19 cellular contexts compared by ENCODE assay signal in genomic region chr6:158786645-158787304, GRCh38. TPM values are rescaled to one million over a fixed set of nuclear protein-coding genes. Genes with fewer than 3 reads are reported as not detected.
A peak's percentile ranks its signal among the peaks of the same experiment; 100 is the strongest.
DNase-seq lines count a peak whose midpoint lies in the region; ATAC-seq and TF ChIP-seq lines count a peak whose summit lies in the region.
"Had no signal": no experiment of that assay in that cellular context is flagged by ENCODE, and none has a peak within 500 bp of the region (broad histone marks: within the 10 kb centered on the region; RNA-seq: fewer than 3 reads in every experiment).

No MANE protein-coding gene starts in this region.

- H3K27ac ChIP-seq in CD8-positive, alpha-beta T cell (ENCODE audit: low read depth, low read length) = no peak overlapping the region
- H3K27ac ChIP-seq: thoracic aorta had no signal

- peaks cover 56% of the 10 kb centered on the region for H3K36me3 ChIP-seq in CD8-positive, alpha-beta T cell (ENCODE audit: insufficient read depth, low read length)

- no peaks in the 10 kb centered on the region for H3K27me3 Mint-ChIP-seq in CD8-positive, alpha-beta T cell (ENCODE audit: low read depth)
- peaks cover 5% of the 10 kb centered on the region for H3K27me3 Mint-ChIP-seq in endothelial cell (ENCODE audit: unreplicated experiment)
- H3K27me3 Mint-ChIP-seq in naive thymus-derived CD8-positive, alpha-beta T cell = no peaks in the 10 kb centered on the region

- peaks cover 60% of the 10 kb centered on the region for H3K4me1 Mint-ChIP-seq in CD8-positive, alpha-beta T cell (ENCODE audit: low read depth)
- peaks cover 38% of the 10 kb centered on the region for H3K4me1 Mint-ChIP-seq in endothelial cell (ENCODE audit: unreplicated experiment)
- peaks cover 27 to 75% (median 56%) of the 10 kb centered on the region in 4 donors for H3K4me1 Mint-ChIP-seq in naive thymus-derived CD8-positive, alpha-beta T cell

- in situ Hi-C loops in GM13977 (cut with MboI; ENCODE audit: low pct_unique_long_range_greater_than_20kb, low sequenced_read_pairs, unreplicated experiment) = no loop called here

- peaks cover 31% of the 10 kb centered on the region for H3K4me1 ChIP-seq in CD8-positive, alpha-beta T cell (ENCODE audit: insufficient read depth, low read length)

- POLR2A ChIA-PET in CD8-positive, alpha-beta T cell (lab: Charles Lee) = interaction anchor here (0.7 to 1.4 kb wide), 2 partner anchors 11 to 96 kb away, joined by 4 read pairs; no protein-coding TSS in a partner anchor
- POLR2A ChIA-PET in naive thymus-derived CD8-positive, alpha-beta T cell (lab: Charles Lee) = interaction anchor here (1.9 to 5.1 kb wide), 2 partner anchors 11 to 82 kb away, joined by 6 to 48 read pairs; no protein-coding TSS in a partner anchor

- H3K27me3 ChIP-seq in CD8-positive, alpha-beta T cell (ENCODE audit: insufficient read depth, low read length) = no peaks in the 10 kb centered on the region

- no peak for TF ChIP-seq CTCF in CD8-positive, alpha-beta T cell (IDR thresholded peaks at IDR 0.05)
- no peak for TF ChIP-seq CTCF in LNCaP clone FGC (IDR thresholded peaks at IDR 0.05; ENCODE audit: control insufficient read depth, extremely low read depth, insufficient read depth)
- TF ChIP-seq CTCF in endothelial cell (IDR thresholded peaks at IDR 0.05; ENCODE audit: unreplicated experiment) = no peak
- TF ChIP-seq CTCF in GM13977 (IDR thresholded peaks at IDR 0.05; ENCODE audit: extremely low read depth, insufficient read depth, missing control alignments) = no peak
- no peak for TF ChIP-seq CTCF in GM10266 (IDR thresholded peaks at IDR 0.05; ENCODE audit: control insufficient read depth, insufficient read depth, low read depth, missing control alignments)
- no peak for TF ChIP-seq CTCF in foreskin fibroblast (IDR thresholded peaks at IDR 0.05; ENCODE audit: low read depth, low read length)

- CTCF ChIA-PET in CD8-positive, alpha-beta T cell (lab: Charles Lee) = interaction anchor here (0.6 to 9.8 kb wide), 6 partner anchors 9 to 186 kb away, joined by 3 to 79 read pairs (median 4); no protein-coding TSS in a partner anchor

- DNase-seq in CD8-positive, alpha-beta T cell = no peak
- DNase-seq in LNCaP clone FGC (ENCODE audit: low read depth) (peak; percentile 75), endothelial cell (ENCODE audit: low spot score) (no peak), GM13977 (ENCODE audit: low spot score) (no peak), GM10266 (ENCODE audit: extremely low spot score) (no peak), foreskin fibroblast (no peak)
- no peak for DNase-seq in naive thymus-derived CD8-positive, alpha-beta T cell
- DNase-seq: activated CD4-positive, alpha-beta T cell treated with anti-CD3 and anti-CD28 coated beads, Interleukin-2, amount 50 U/mL, for 4 hours; AML-193; foreskin melanocyte; GDM1; NCI-H2081 treated with DMSO at 0.1 percent for 48 hours; NCI-H526 treated with DMSO at 0.1 percent for 48 hours; SK-N-SH; stimulated activated CD4-positive, alpha-beta T cell treated with anti-CD3 and anti-CD28 coated beads, Interleukin-2, amount 100 ng/mL, for 48 hours had no signal

- no peak overlapping the region for H3K4me3 ChIP-seq in CD8-positive, alpha-beta T cell (ENCODE audit: low read depth, low read length)
- H3K4me3 ChIP-seq in LNCaP clone FGC (ENCODE audit: low read depth, low read length) (no peak overlapping the region), foreskin fibroblast (ENCODE audit: low read depth in 1 of 2, low read length in 2 of 2) (no peak overlapping the region)
- H3K4me3 ChIP-seq: thoracic aorta had no signal

- no peak for ATAC-seq in CD8-positive, alpha-beta T cell
- ATAC-seq in naive thymus-derived CD8-positive, alpha-beta T cell = no peak
- no peak for ATAC-seq in SK-N-SH treated with all-trans-retinoic acid at 6 μM for 48 hours
- ATAC-seq: left lobe of liver had no signal

- no peaks in the 10 kb centered on the region for H3K9me3 Mint-ChIP-seq in CD8-positive, alpha-beta T cell
- no peaks in the 10 kb centered on the region for H3K9me3 Mint-ChIP-seq in endothelial cell (ENCODE audit: unreplicated experiment)
- no peaks in the 10 kb centered on the region for H3K9me3 Mint-ChIP-seq in naive thymus-derived CD8-positive, alpha-beta T cell
- H3K9me3 Mint-ChIP-seq: activated T-helper 1 cell treated with anti-CD3 and anti-CD28 coated beads, Interleukin-12 subunit alpha, Interleukin-12 subunit beta, Interleukin-2, Interleukin-4 antibody, amounts not matched to agents 30 ng/mL and 10 ng/mL and 1 ng/mL, durations not matched to agents 14 hours and 24 hours and 36 hours had no signal

- H3K36me3 Mint-ChIP-seq in CD8-positive, alpha-beta T cell = peaks cover 90% of the 10 kb centered on the region
- peaks cover 47% of the 10 kb centered on the region for H3K36me3 Mint-ChIP-seq in endothelial cell (ENCODE audit: low read depth, unreplicated experiment)
- H3K36me3 Mint-ChIP-seq in naive thymus-derived CD8-positive, alpha-beta T cell = peaks cover 0 to 73% (median 39%) of the 10 kb centered on the region in 3 donors

- H3K4me3 Mint-ChIP-seq in CD8-positive, alpha-beta T cell = no peak overlapping the region
- peak overlapping the region; percentile 67 for H3K4me3 Mint-ChIP-seq in endothelial cell (ENCODE audit: unreplicated experiment)
- no peak overlapping the region for H3K4me3 Mint-ChIP-seq in naive thymus-derived CD8-positive, alpha-beta T cell
- H3K4me3 Mint-ChIP-seq: activated T-helper 1 cell treated with anti-CD3 and anti-CD28 coated beads, Interleukin-12 subunit alpha, Interleukin-12 subunit beta, Interleukin-2, Interleukin-4 antibody, amounts not matched to agents 30 ng/mL and 10 ng/mL and 1 ng/mL, durations not matched to agents 14 hours and 24 hours and 36 hours had no signal

- peak overlapping the region; percentile 57 for H3K27ac Mint-ChIP-seq in CD8-positive, alpha-beta T cell
- H3K27ac Mint-ChIP-seq in endothelial cell (ENCODE audit: unreplicated experiment) = no peak overlapping the region
- H3K27ac Mint-ChIP-seq in naive thymus-derived CD8-positive, alpha-beta T cell = peak overlapping the region in 7 of 10 donors; percentile 13 to 76 (median 34)

- intact Hi-C loops in CD8-positive, alpha-beta T cell (cut with DNase I, micrococcal nuclease) = no loop called here

- H3K9me3 ChIP-seq in CD8-positive, alpha-beta T cell (ENCODE audit: low read length) = no peaks in the 10 kb centered on the region
- H3K9me3 ChIP-seq: SK-N-SH, thoracic aorta had no signal

TF ChIP-seq in SK-N-SH treated with all-trans-retinoic acid at 6 μM for 48 hours, 23 proteins besides CTCF, POLR2A, EP300 and RAD21:
- TF ChIP-seq ZNF8 (CRISPR knock-in tag; IDR thresholded peaks at IDR 0.05) = no peak
- no peak for TF ChIP-seq TSHZ2 (CRISPR knock-in tag; IDR thresholded peaks at IDR 0.05)
- no peak for TF ChIP-seq ZFP30 (CRISPR knock-in tag; IDR thresholded peaks at IDR 0.05)
- no peak for TF ChIP-seq PPARA (CRISPR knock-in tag; IDR thresholded peaks at IDR 0.05; ENCODE audit: borderline replicate concordance)
- TF ChIP-seq ZC3H10 (CRISPR knock-in tag; IDR thresholded peaks at IDR 0.05) = no peak

RNA-seq across cellular contexts. Expression of gene EZR, which starts 32.4 kb away (rescaled TPM):
- 100 to 1,000 TPM; 626 to 627 TPM for total RNA-seq in CD8-positive, alpha-beta T cell
- total RNA-seq in endothelial cell (ENCODE audit: unreplicated experiment) = 125 TPM
- 100 to 1,000 TPM; 202 to 212 TPM for total RNA-seq in naive thymus-derived CD8-positive, alpha-beta T cell
- polyA plus RNA-seq in naive thymus-derived CD8-positive, alpha-beta T cell = 100 to 1,000 TPM; 127 to 168 (median 143) TPM
